Comparison of ENCODE assay signal across 8 cellular contexts in the genomic region with DNA sequence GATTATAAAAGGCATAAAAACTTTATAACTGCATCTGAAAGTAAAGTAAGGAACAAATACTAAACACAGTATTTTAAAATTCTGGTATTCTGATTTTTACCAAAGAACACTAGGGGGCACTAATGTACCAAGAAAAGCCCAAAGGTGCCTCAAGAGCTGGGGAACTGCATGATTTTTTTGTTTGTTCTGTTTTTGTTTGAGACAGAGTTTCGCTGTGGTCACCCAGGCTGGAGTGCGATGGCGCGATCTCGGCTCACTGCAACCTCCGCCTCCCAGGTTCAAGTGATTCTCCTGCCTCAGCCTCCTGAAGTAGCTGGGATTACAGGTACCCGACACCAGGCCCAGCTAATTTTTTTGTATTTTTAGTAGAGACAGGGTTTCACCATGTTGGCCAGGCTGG. TPM values are rescaled to one million over a fixed set of nuclear protein-coding genes. Genes with fewer than 3 reads are reported as not detected.
DNase-seq lines count a peak whose midpoint lies in the region; ATAC-seq and TF ChIP-seq lines count a peak whose summit lies in the region.
"Not testable (repeated sequence)": the region's sequence is repeated elsewhere in the genome, so short reads cannot be mapped to it uniquely, and the experiment has no call there.

No MANE protein-coding gene starts in this region.

- TF ChIP-seq POLR2A in ovary (IDR thresholded peaks at IDR 0.05) = not testable (repeated sequence)

- CTCF ChIA-PET in A673 (lab: Charles Lee) = interaction anchor here (0.5 to 2.8 kb wide), 8 partner anchors 28 to 367 kb away, joined by 3 to 20 read pairs (median 4); no protein-coding TSS in a partner anchor

- POLR2A ChIA-PET in A673 (lab: Charles Lee; ENCODE audit: low non-redundant PET) = not testable (repeated sequence)

- H3K4me3 ChIP-seq in A673 (ENCODE audit: low read depth, low read length, poor library complexity, severe bottlenecking); GM12865 (ENCODE audit: low read depth, low read length); cardiac muscle cell; ovary: not testable (repeated sequence)

- TF ChIP-seq CTCF in A673 (conservative IDR thresholded peaks at IDR 0.05; ENCODE audit: low read depth, low read length) (peak; percentile 69), GM12865 (IDR thresholded peaks at IDR 0.05; ENCODE audit: insufficient read depth, low read depth, low read length, missing control alignments) (peak; percentile 55), cardiac muscle cell (IDR thresholded peaks at IDR 0.05; ENCODE audit: low read depth, low read length) (peak; percentile 53), ovary (IDR thresholded peaks at IDR 0.05) (peak; percentile 56 to 70 (median 65))

- intact Hi-C loops in A673 (cut with micrococcal nuclease; ENCODE audit: unreplicated experiment) (loop anchor here (2.0 to 5.0 kb wide), 2 partner anchors 131 to 368 kb away; no protein-coding TSS in a partner anchor), ovary (cut with DNase I) (loop anchor here in 3 of 4 donors (2.0 to 5.0 kb wide), 2 partner anchors 128 to 129 kb away; no protein-coding TSS in a partner anchor)

- H3K4me1 ChIP-seq in A673 (ENCODE audit: insufficient read depth, low read length, poor library complexity, severe bottlenecking); cardiac muscle cell (ENCODE audit: low read depth); ovary (ENCODE audit: insufficient read depth): not testable (repeated sequence)

- H3K27me3 ChIP-seq in A673 (replicated peaks; ENCODE audit: insufficient read depth, low read depth, low read length, poor library complexity); cardiac muscle cell; ovary: not testable (repeated sequence)

- not testable (repeated sequence) for H3K36me3 ChIP-seq in A673 (ENCODE audit: insufficient read depth, low read length, poor library complexity, severe bottlenecking); cardiac muscle cell; ovary

- H3K9me3 ChIP-seq in A673 (ENCODE audit: low read depth, low read length, poor library complexity, severe bottlenecking); cardiac muscle cell (ENCODE audit: low read depth); ovary: not testable (repeated sequence)

- TF ChIP-seq EP300 in ovary (IDR thresholded peaks at IDR 0.05) = not testable (repeated sequence)

- WGBS in ovary, 3 donors = 6 to 11% (median 7%) methylated on average over 7 of the region's 7 CpGs

- DNase-seq in A673 (ENCODE audit: low spot score) (peak; percentile 76), GM12865 (ENCODE audit: low read depth) (peak; percentile 72), NCI-H1417 (lab: John Stamatoyannopoulos, UW) (peak; percentile 26 to 79 (median 41)), SHP77 (lab: John Stamatoyannopoulos, UW) (peak; percentile 34 to 35), astrocyte of the hippocampus (ENCODE audit: low read depth, low spot score) (peak; percentile 70), cardiac muscle cell (ENCODE audit: low read depth in 1 of 2, low spot score in 1 of 2) (peak; percentile 68 to 74), ovary (peak in 2 of 5 donors; percentile 31 to 39)

- not testable (repeated sequence) for H3K27ac ChIP-seq in A673 (ENCODE audit: low read depth, low read length, poor library complexity, severe bottlenecking); cardiac muscle cell; ovary

- peak; percentile 66 for ATAC-seq in HG02678 (IDR thresholded peaks at IDR 0.05; ENCODE audit: unreplicated experiment)

- not testable (repeated sequence) for BruUV-seq in A673 (replicated peaks; lab: Mats Ljungman, UMichigan)

RNA-seq across cellular contexts. Expression of gene OSBPL1A, which starts 37.8 kb away (rescaled TPM):
- total RNA-seq in A673 (2021) = 26.1 and 30.7 TPM in 2 replicates
- total RNA-seq in cardiac muscle cell = 21.9 and 33.3 TPM in 2 replicates
- 23.1 and 35.1 TPM in 2 replicates for polyA plus RNA-seq in cardiac muscle cell
- total RNA-seq in ovary = 10 to 100 TPM; 28.1 to 50.5 (median 40.2) TPM
- 10 to 100 TPM; 30.2 to 68.9 TPM for polyA plus RNA-seq in ovary
